8 cellular contexts compared by ENCODE assay signal in the genomic region with DNA sequence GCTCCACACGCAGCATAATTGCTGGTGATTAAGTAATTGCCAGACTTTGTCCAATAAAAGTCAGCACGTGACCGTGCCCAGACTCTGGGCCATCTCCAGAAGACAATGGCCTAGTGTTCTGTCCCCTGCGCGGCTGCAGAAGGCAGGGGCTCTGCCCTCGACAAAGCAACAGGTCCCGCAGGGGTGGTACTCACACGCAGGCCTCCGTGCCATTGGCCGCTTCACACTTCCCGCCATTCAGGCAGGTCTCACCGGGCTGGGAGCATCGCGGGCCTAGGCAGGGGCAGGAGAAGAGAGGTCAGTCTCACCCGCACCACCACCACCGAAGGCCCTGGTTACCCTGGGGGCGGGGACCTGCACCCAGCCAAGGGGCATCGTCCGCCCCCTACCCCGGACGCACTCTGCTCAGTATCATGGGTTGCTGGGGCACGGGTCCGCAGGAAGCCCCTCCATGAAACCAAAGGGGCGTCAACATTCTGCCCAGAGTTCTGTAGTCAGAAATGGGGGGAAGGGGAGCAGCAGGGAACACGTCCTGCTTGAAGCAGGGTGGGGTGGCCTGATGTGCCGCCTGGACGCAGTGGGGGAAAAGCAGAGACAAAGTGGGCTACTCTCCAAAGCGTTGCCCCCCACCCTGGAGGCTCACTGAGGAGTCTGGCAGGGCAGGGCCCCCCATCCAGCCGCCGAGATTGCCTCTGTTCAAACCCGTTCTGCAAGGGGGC. TPM values are rescaled to one million over a fixed set of nuclear protein-coding genes. Genes with fewer than 3 reads are reported as not detected.
DNase-seq lines count a peak whose midpoint lies in the region; ATAC-seq, FAIRE-seq and TF ChIP-seq lines count a peak whose summit lies in the region.

No MANE protein-coding gene starts in this region.

- no peak for FAIRE-seq in pancreas (lab: Jason Lieb, UNC)

- H3K9me3 ChIP-seq in pancreas: no peaks in the 10 kb centered on the region

- no peak overlapping the region for H3K27ac Mint-ChIP-seq in Calu3 (ENCODE audit: unreplicated experiment)

- H3K27ac ChIP-seq in pancreas: peak overlapping the region; percentile 76 to 90 (median 84)

- peaks cover 5% of the 10 kb centered on the region for H3K4me1 Mint-ChIP-seq in Calu3 (ENCODE audit: low read depth, unreplicated experiment)

- DNase-seq in Calu3 (peak; percentile 58), SW480 (ENCODE audit: low spot score) (peak; percentile 87), globus pallidus (ENCODE audit: low spot score) (peak; percentile 96), pancreas (peak in 4 of 6 donors; percentile 68 to 73 (median 70)), COLO668 (lab: John Stamatoyannopoulos, UW; ENCODE audit: unreplicated experiment) (no peak), NOMO-1 treated with DMSO at 0.1 percent for 48 hours (lab: John Stamatoyannopoulos, UW; ENCODE audit: unreplicated experiment) (no peak)
- no peak for DNase-seq in effector CD4-positive, alpha-beta T cell

- 10 to 14% methylated on average over 31 of the region's 31 CpGs for WGBS in pancreas, 2 donors

- no TSS peak for BruUV-seq in Calu3 (replicated peaks; lab: Mats Ljungman, UMichigan)

- peaks cover 34% of the 10 kb centered on the region for H3K36me3 Mint-ChIP-seq in Calu3 (ENCODE audit: insufficient read depth, unreplicated experiment)

- ATAC-seq in pancreas (peak; percentile 0 to 15 (median 6)), HG03159 (IDR thresholded peaks at IDR 0.05; ENCODE audit: unreplicated experiment) (no peak)

- intact Hi-C loops in Calu3 (cut with micrococcal nuclease; ENCODE audit: unreplicated experiment): no loop called here
- intact Hi-C loops in pancreas (cut with DNase I): no loop called here

- no peaks in the 10 kb centered on the region for H3K27me3 ChIP-seq in pancreas

- no peaks in the 10 kb centered on the region for H3K36me3 ChIP-seq in pancreas

- peaks cover 29 to 39% (median 34%) of the 10 kb centered on the region in 3 donors for H3K4me1 ChIP-seq in pancreas

- peak overlapping the region; percentile 74 for H3K4me3 Mint-ChIP-seq in Calu3 (ENCODE audit: low read depth, unreplicated experiment)

- no peaks in the 10 kb centered on the region for H3K9me3 Mint-ChIP-seq in Calu3 (ENCODE audit: low read depth, unreplicated experiment)

- no peak for TF ChIP-seq CTCF in Calu3 (IDR thresholded peaks at IDR 0.05; ENCODE audit: unreplicated experiment)
- no peak for TF ChIP-seq CTCF in pancreas (IDR thresholded peaks at IDR 0.05)

- H3K27me3 Mint-ChIP-seq in Calu3 (ENCODE audit: unreplicated experiment): no peaks in the 10 kb centered on the region

- CTCF ChIA-PET in Calu3 (lab: Charles Lee): no interaction called here

- H3K4me3 ChIP-seq in pancreas: peak overlapping the region; percentile 69 to 98 (median 88)

RNA-seq across cellular contexts. Expression of gene NOTCH1, which starts 1.9 kb away (rescaled TPM):
- total RNA-seq in Calu3 (2022): 11.7 and 17.7 TPM in 2 replicates
- 10 to 100 TPM; 19.6 to 39.8 (median 25.6) TPM for total RNA-seq in pancreas
- 10 to 100 TPM in 1 of 2 donors, 1 to 10 TPM in 1; 9.3 to 20.1 TPM for polyA plus RNA-seq in pancreas

Comparison
In these comparisons a context has a peak if more than half of its experiments do, and no peak if none do; other contexts are left out.
1. DNase-seq: peak in Calu3 (single experiment), SW480 (single experiment), globus pallidus (single experiment) and pancreas (4 of 6); none in effector CD4-positive, alpha-beta T cell (single experiment), COLO668 (single experiment) and NOMO-1 treated with DMSO at 0.1 percent for 48 hours (single experiment).